Comparison of ENCODE assay signal across 19 cellular contexts in genomic region chr15:95043933-95044313, GRCh38.
"Had no signal": no experiment of that assay in that cellular context is flagged by ENCODE, and none has a peak within 500 bp of the region (broad histone marks: within the 10 kb centered on the region; RNA-seq: fewer than 3 reads in every experiment).

No MANE protein-coding gene starts in this region.

- ATAC-seq: left lobe of liver; natural killer cell treated with Interleukin-12 subunit alpha and Interleukin-12 subunit beta and Interleukin-15 and Interleukin-18, amount 100 ng/mL, for 72 hours; pancreas; right cardiac atrium had no signal

- H3K27ac ChIP-seq: coronary artery, hepatocyte, pancreas, suprapubic skin, thyroid gland had no signal

- H3K4me1 ChIP-seq: pancreas, suprapubic skin, thyroid gland had no signal

- H3K4me2 ChIP-seq: hepatocyte, smooth muscle cell had no signal

- H3K36me3 ChIP-seq: pancreas, suprapubic skin, thyroid gland had no signal

- H2AFZ ChIP-seq: hepatocyte had no signal

- DNase-seq: effector CD4-positive, alpha-beta T cell; erythroblast; foreskin melanocyte; head of caudate nucleus; islet precursor cell; occipital lobe; pancreas; right cardiac atrium; stimulated activated CD4-positive, alpha-beta T cell treated with anti-CD3 and anti-CD28 coated beads, Interleukin-2, amount 100 ng/mL, for 48 hours; stimulated activated naive CD4-positive, alpha-beta T cell treated with Interleukin-2 at 50 U/mL for 16 hours; thyroid gland had no signal

- H3K9me3 ChIP-seq: pancreas, suprapubic skin, thyroid gland had no signal

- H3K79me2 ChIP-seq: hepatocyte had no signal

- H3K4me3 ChIP-seq: coronary artery, hepatocyte, pancreas, smooth muscle cell, suprapubic skin, thyroid gland had no signal

- H3K27me3 ChIP-seq: hepatocyte, pancreas, suprapubic skin, thyroid gland had no signal

- FAIRE-seq: endothelial cell of umbilical vein, pancreas, urothelium cell line had no signal
